ENCODE assay signal across 17 cellular contexts in genomic region chr17:66654764-66655163, GRCh38.
A peak's percentile ranks its signal among the peaks of the same experiment; 100 is the strongest.
DNase-seq lines count a peak whose midpoint lies in the region; ATAC-seq and TF ChIP-seq lines count a peak whose summit lies in the region.
"Had no signal": no experiment of that assay in that cellular context is flagged by ENCODE, and none has a peak within 500 bp of the region (broad histone marks: within the 10 kb centered on the region; RNA-seq: fewer than 3 reads in every experiment).

No MANE protein-coding gene starts in this region.

- peaks cover 20% of the 10 kb centered on the region for H3K9me3 Mint-ChIP-seq in T-helper 1 cell treated with Interleukin-12 subunit alpha and Interleukin-12 subunit beta and Interleukin-4 antibody, amounts not matched to agents 30 μg/mL and 1 μg/mL, for 36 hours
- H3K9me3 Mint-ChIP-seq in activated T-helper 17 cell treated with anti-CD3 and anti-CD28 coated beads, Interleukin-2, amount 50 U/mL, for 72 hours: peaks cover 3% of the 10 kb centered on the region
- H3K9me3 Mint-ChIP-seq in osteocyte (ENCODE audit: unreplicated experiment): no peaks in the 10 kb centered on the region
- no peaks in the 10 kb centered on the region for H3K9me3 Mint-ChIP-seq in endothelial cell (ENCODE audit: unreplicated experiment)
- H3K9me3 Mint-ChIP-seq: H9 had no signal

- H3K4me3 Mint-ChIP-seq in T-helper 1 cell treated with Interleukin-12 subunit alpha and Interleukin-12 subunit beta and Interleukin-4 antibody, amounts not matched to agents 30 μg/mL and 1 μg/mL, for 36 hours: no peak overlapping the region
- peak overlapping the region; percentile 62 for H3K4me3 Mint-ChIP-seq in activated T-helper 17 cell treated with anti-CD3 and anti-CD28 coated beads, Interleukin-2, amount 50 U/mL, for 72 hours
- H3K4me3 Mint-ChIP-seq in osteocyte (ENCODE audit: unreplicated experiment) (no peak overlapping the region), endothelial cell (ENCODE audit: unreplicated experiment) (no peak overlapping the region)
- H3K4me3 Mint-ChIP-seq: H9 had no signal

- peak overlapping the region; percentile 11 for H3K27ac Mint-ChIP-seq in T-helper 1 cell treated with Interleukin-12 subunit alpha and Interleukin-12 subunit beta and Interleukin-4 antibody, amounts not matched to agents 30 μg/mL and 1 μg/mL, for 36 hours
- H3K27ac Mint-ChIP-seq in activated T-helper 17 cell treated with anti-CD3 and anti-CD28 coated beads, Interleukin-2, amount 50 U/mL, for 72 hours: peak overlapping the region; percentile 79
- H3K27ac Mint-ChIP-seq in osteocyte (ENCODE audit: unreplicated experiment) (peak overlapping the region; percentile 47), endothelial cell (ENCODE audit: unreplicated experiment) (no peak overlapping the region)

- peaks cover 77% of the 10 kb centered on the region for H3K36me3 Mint-ChIP-seq in T-helper 1 cell treated with Interleukin-12 subunit alpha and Interleukin-12 subunit beta and Interleukin-4 antibody, amounts not matched to agents 30 μg/mL and 1 μg/mL, for 36 hours (ENCODE audit: low read depth)
- H3K36me3 Mint-ChIP-seq in activated T-helper 17 cell treated with anti-CD3 and anti-CD28 coated beads, Interleukin-2, amount 50 U/mL, for 72 hours (ENCODE audit: low read depth): peaks cover 84% of the 10 kb centered on the region
- H3K36me3 Mint-ChIP-seq in osteocyte (ENCODE audit: unreplicated experiment): peaks cover 10% of the 10 kb centered on the region
- H3K36me3 Mint-ChIP-seq in endothelial cell (ENCODE audit: low read depth, unreplicated experiment): no peaks in the 10 kb centered on the region

- no peak for TF ChIP-seq CTCF in osteocyte (IDR thresholded peaks at IDR 0.05)
- TF ChIP-seq CTCF in endothelial cell (IDR thresholded peaks at IDR 0.05; ENCODE audit: unreplicated experiment): no peak

- H3K4me1 Mint-ChIP-seq in T-helper 1 cell treated with Interleukin-12 subunit alpha and Interleukin-12 subunit beta and Interleukin-4 antibody, amounts not matched to agents 30 μg/mL and 1 μg/mL, for 36 hours (ENCODE audit: low read depth): peaks cover 50% of the 10 kb centered on the region
- peaks cover 41% of the 10 kb centered on the region for H3K4me1 Mint-ChIP-seq in activated T-helper 17 cell treated with anti-CD3 and anti-CD28 coated beads, Interleukin-2, amount 50 U/mL, for 72 hours
- peaks cover 11% of the 10 kb centered on the region for H3K4me1 Mint-ChIP-seq in osteocyte (ENCODE audit: unreplicated experiment)
- H3K4me1 Mint-ChIP-seq in endothelial cell (ENCODE audit: unreplicated experiment): peaks cover 4% of the 10 kb centered on the region

- DNase-seq in T-helper 1 cell (no peak), osteocyte (ENCODE audit: extremely low spot score, unreplicated experiment) (no peak), endothelial cell (ENCODE audit: low spot score) (no peak)
- DNase-seq: Caco-2, H9, KBM-7, NCI-H1092 treated with DMSO at 0.1 percent for 48 hours, NCI-H1694, NCI-H2107, NCI-H226, NCI-H526, RPMI8226 had no signal

- ATAC-seq in activated T-helper 17 cell treated with anti-CD3 and anti-CD28 coated beads, Interleukin-2, amount 50 U/mL, for 72 hours (replicated peaks): no peak
- ATAC-seq in esophagus mucosa: peak; percentile 60
- ATAC-seq in GM18909 (IDR thresholded peaks at IDR 0.05; ENCODE audit: poor library complexity, unreplicated experiment): no peak
- ATAC-seq in HG03432 (IDR thresholded peaks at IDR 0.05; ENCODE audit: unreplicated experiment): no peak

- no peaks in the 10 kb centered on the region for H3K27me3 Mint-ChIP-seq in T-helper 1 cell treated with Interleukin-12 subunit alpha and Interleukin-12 subunit beta and Interleukin-4 antibody, amounts not matched to agents 30 μg/mL and 1 μg/mL, for 36 hours (ENCODE audit: low read depth)
- no peaks in the 10 kb centered on the region for H3K27me3 Mint-ChIP-seq in activated T-helper 17 cell treated with anti-CD3 and anti-CD28 coated beads, Interleukin-2, amount 50 U/mL, for 72 hours
- no peaks in the 10 kb centered on the region for H3K27me3 Mint-ChIP-seq in osteocyte (ENCODE audit: unreplicated experiment)
- no peaks in the 10 kb centered on the region for H3K27me3 Mint-ChIP-seq in endothelial cell (ENCODE audit: unreplicated experiment)
